Comparison of ENCODE assay signal across 1 cellular context in genomic region chr1:43831866-43832654, GRCh38.
TF ChIP-seq lines count a peak whose summit lies in the region.

No MANE protein-coding gene starts in this region.

TF ChIP-seq in K562, 482 proteins besides CTCF, POLR2A, EP300 and RAD21:
- TF ChIP-seq ZBTB2 (IDR thresholded peaks at IDR 0.05) (no peak), ZFP91 (CRISPR knock-in tag; IDR thresholded peaks at IDR 0.05) (peak; percentile 72; the same call in 1 of the 2 replicates), CEBPG (CRISPR knock-in tag; IDR thresholded peaks at IDR 0.05) (0 out of 2 replicates have a peak, but pooled peaks have one; percentile 20), CEBPG (tag; conservative IDR thresholded peaks at IDR 0.05 in 1 of 2, IDR thresholded peaks at IDR 0.05 in 1 of 2) (no peak), BCLAF1 (IDR thresholded peaks at IDR 0.05; ENCODE audit: borderline replicate concordance in 1 of 2, control insufficient read depth in 1 of 2, low read depth in 2 of 2, low read length in 1 of 2) (no peak), SRSF9 (IDR thresholded peaks at IDR 0.05; ENCODE audit: borderline replicate concordance, low read depth, low read length) (no peak), TCF15 (CRISPR knock-in tag; IDR thresholded peaks at IDR 0.05) (no peak), ZNF124 (CRISPR knock-in tag; IDR thresholded peaks at IDR 0.05) (no peak), HNRNPL (IDR thresholded peaks at IDR 0.05; ENCODE audit: low read depth, low read length) (no peak), POLR2G (IDR thresholded peaks at IDR 0.05; ENCODE audit: low read depth, low read length) (no peak), NFE2 (IDR thresholded peaks at IDR 0.05; ENCODE audit: low read depth) (no peak), MAX (CRISPR knock-in tag; IDR thresholded peaks at IDR 0.05) (no peak), ZNF263 (CRISPR knock-in tag; IDR thresholded peaks at IDR 0.05; ENCODE audit: borderline replicate concordance) (no peak)
TF ChIP-seq in K562: peak in this region for 2.
